ENCODE assay signal across 25 cellular contexts in genomic region chr10:97812696-97813095, GRCh38. TPM values are rescaled to one million over a fixed set of nuclear protein-coding genes. Genes with fewer than 3 reads are reported as not detected.
A peak's percentile ranks its signal among the peaks of the same experiment; 100 is the strongest.
DNase-seq lines count a peak whose midpoint lies in the region; ATAC-seq, FAIRE-seq and TF ChIP-seq lines count a peak whose summit lies in the region.
"Had no signal": no experiment of that assay in that cellular context is flagged by ENCODE, and none has a peak within 500 bp of the region (broad histone marks: within the 10 kb centered on the region; RNA-seq: fewer than 3 reads in every experiment).

No MANE protein-coding gene starts in this region.

- intact Hi-C loops in IMR-90 (cut with micrococcal nuclease) (no loop called here), K562 (cut with micrococcal nuclease) (no loop called here)

- POLR2A ChIA-PET in IMR-90 (lab: Charles Lee; ENCODE audit: unreplicated experiment) (interaction anchor here (0.7 kb wide), 1 partner anchor 12 kb away, joined by 8 read pairs; no protein-coding TSS in a partner anchor), K562 (lab: Yijun Ruan, JAX) (no interaction called here)

- H3K79me1 ChIP-seq in IMR-90 (ENCODE audit: low read depth in 1 of 2, low read length in 2 of 2), result no peaks in the 10 kb centered on the region

- no peak overlapping the region for H3K14ac ChIP-seq in IMR-90 (replicated peaks; ENCODE audit: low read depth, low read length)

- peak; percentile 21; the same call in 1 of the 2 replicates for ATAC-seq in IMR-90 (ENCODE audit: low read depth)
- no peak; the same call in 1 of the 3 replicates for ATAC-seq in K562
- ATAC-seq in GM18520 (IDR thresholded peaks at IDR 0.05; ENCODE audit: unreplicated experiment), result no peak
- ATAC-seq: Panc1 had no signal

- H3K36me3 ChIP-seq in IMR-90 (ENCODE audit: control insufficient read depth, insufficient read depth, low read length) (no peaks in the 10 kb centered on the region), K562 (ENCODE audit: control insufficient read depth, insufficient read depth, low read length) (no peaks in the 10 kb centered on the region)

- in situ Hi-C loops in Caki2 (cut with HindIII; ENCODE audit: low pct_unique_long_range_greater_than_20kb, low sequenced_read_pairs), result no loop called here
- in situ Hi-C loops in IMR-90 (cut with MboI; ENCODE audit: low sequenced_read_pairs), result no loop called here
- in situ Hi-C loops in K562 (cut with MboI), result no loop called here

- no peak overlapping the region for H3K4ac ChIP-seq in IMR-90 (ENCODE audit: low read depth, low read length)

- H3K23ac ChIP-seq in IMR-90 (ENCODE audit: low read depth, low read length), result no peak overlapping the region

- H2AK9ac ChIP-seq in IMR-90 (replicated peaks; ENCODE audit: low read depth, low read length, poor library complexity), result no peak overlapping the region

- no peak for TF ChIP-seq EP300 in K562 (IDR thresholded peaks at IDR 0.05; ENCODE audit: low read length)

- H3K4me3 ChIP-seq in IMR-90 (ENCODE audit: insufficient read depth, low read depth, low read length) (no peak overlapping the region), K562 (no peak overlapping the region)
- H3K4me3 ChIP-seq: GM23248 had no signal

- H4K20me1 ChIP-seq in IMR-90 (ENCODE audit: insufficient read depth, low read length), result no peaks in the 10 kb centered on the region
- no peaks in the 10 kb centered on the region for H4K20me1 ChIP-seq in K562 (replicated peaks; ENCODE audit: control insufficient read depth, insufficient read depth, low read length)

- no peak overlapping the region for H2BK20ac ChIP-seq in IMR-90 (ENCODE audit: low read depth, low read length)

- no peak overlapping the region for H4K8ac ChIP-seq in IMR-90 (ENCODE audit: low read depth in 2 of 2, low read length in 2 of 2)

- no peak overlapping the region for H2BK15ac ChIP-seq in IMR-90 (ENCODE audit: low read depth, low read length)

- TF ChIP-seq POLR2A in IMR-90 (IDR thresholded peaks at IDR 0.05; ENCODE audit: low read depth, low read length), result no peak
- TF ChIP-seq POLR2A in K562 (conservative IDR thresholded peaks at IDR 0.05), result no peak

- no peak overlapping the region for H2BK120ac ChIP-seq in IMR-90 (ENCODE audit: low read depth, low read length)

- no TSS peak for BruUV-seq in IMR-90 (replicated peaks; lab: Mats Ljungman, UMichigan)
- no TSS peak for BruUV-seq in K562 (replicated peaks; lab: Mats Ljungman, UMichigan)

- TF ChIP-seq CTCF in IMR-90 (conservative IDR thresholded peaks at IDR 0.05; ENCODE audit: low read depth, low read length) (no peak), K562 (IDR thresholded peaks at IDR 0.05 in 2 of 3, conservative IDR thresholded peaks at IDR 0.05 in 1 of 3; ENCODE audit: insufficient read depth in 2 of 3, low read depth in 1 of 3, low read length in 3 of 3) (no peak)

- H3K56ac ChIP-seq in IMR-90 (ENCODE audit: extremely low read depth, insufficient read depth, low read length), result no peak overlapping the region

- dilution Hi-C loops in IMR-90 (cut with HindIII; ENCODE audit: low sequenced_read_pairs, unreplicated experiment), result no loop called here

- no peaks in the 10 kb centered on the region for H3K9me1 ChIP-seq in IMR-90 (ENCODE audit: insufficient read depth, low read length)
- no peaks in the 10 kb centered on the region for H3K9me1 ChIP-seq in K562 (ENCODE audit: control insufficient read depth, insufficient read depth, low read length)

- no peak for FAIRE-seq in K562 (lab: Jason Lieb, UNC)
- FAIRE-seq: GM18507, HTR-8/SVneo had no signal

- WGBS in IMR-90 (ENCODE audit: extremely low coverage in 2 of 2, insufficient read length in 1 of 2), 2 experiments, result no CpG with 5 or more reads among the region's 8 CpGs
- 7% methylated on average over 8 of the region's 8 CpGs for WGBS in K562 (ENCODE audit: insufficient coverage, low coverage, missing lambda C conversion rate)

- no peak overlapping the region for H3K9ac ChIP-seq in IMR-90 (ENCODE audit: low read depth, low read length)
- H3K9ac ChIP-seq in K562 (ENCODE audit: insufficient read depth in 1 of 2, low read depth in 2 of 2, low read length in 2 of 2), result no peak overlapping the region
- H3K9ac ChIP-seq: GM23248, KMS-11 had no signal

- H4K91ac ChIP-seq in IMR-90 (ENCODE audit: insufficient read depth, low read depth, low read length), result no peak overlapping the region

- H2AK5ac ChIP-seq in IMR-90 (ENCODE audit: low read depth, low read length), result no peak overlapping the region

- peak; percentile 50 for DNase-seq in Caki2 (ENCODE audit: low read depth)
- peak; percentile 30 for DNase-seq in EH (ENCODE audit: low read depth)
- no peak for DNase-seq in IMR-90
- DNase-seq in K562 (ENCODE audit: extremely low read depth in 1 of 4, low spot score in 3 of 4), result no peak
- no peak for DNase-seq in SW480 (ENCODE audit: low spot score)
- no peak for DNase-seq in islet precursor cell
- DNase-seq: C1 segment of cervical spinal cord; Caco-2; CD4-positive, alpha-beta memory T cell; GM23248; HCEC 1CT; MM.1S; NCI-H2029; NCI-H446; NCI-H526 treated with DMSO at 0.1 percent for 48 hours; SHP77; T-helper 2 cell had no signal

- H3K27me3 ChIP-seq in IMR-90 (ENCODE audit: control insufficient read depth, insufficient read depth, low read length) (peaks cover 43% of the 10 kb centered on the region), K562 (ENCODE audit: control insufficient read depth in 2 of 2, insufficient read depth in 2 of 2, low read length in 2 of 2) (peaks cover 0 to 9% of the 10 kb centered on the region in 2 experiments; a peak in 2 of 5 replicates)

- H3K9me3 ChIP-seq in IMR-90 (ENCODE audit: control insufficient read depth, insufficient read depth, low read length) (no peaks in the 10 kb centered on the region), K562 (replicated peaks; ENCODE audit: control insufficient read depth, insufficient read depth, low read depth, low read length) (no peaks in the 10 kb centered on the region)
- H3K9me3 ChIP-seq: Caco-2 had no signal

- H3K4me2 ChIP-seq in IMR-90 (ENCODE audit: low read depth, low read length), result no peak overlapping the region
- peak overlapping the region; percentile 46 for H3K4me2 ChIP-seq in K562 (ENCODE audit: insufficient read depth, low read length)
- H3K4me2 ChIP-seq: KMS-11 had no signal

- no peak overlapping the region for H3K18ac ChIP-seq in IMR-90 (ENCODE audit: low read depth, low read length)

- H4K5ac ChIP-seq in IMR-90 (ENCODE audit: low read depth, low read length), result no peak overlapping the region

- H2BK5ac ChIP-seq in IMR-90 (ENCODE audit: low read depth, low read length, poor library complexity, severe bottlenecking), result no peak overlapping the region

- CTCF ChIA-PET in IMR-90 (lab: Yijun Ruan, JAX) (no interaction called here), K562 (lab: Yijun Ruan, JAX; ENCODE audit: low intra/inter-chr PET ratio) (interaction anchor here (0.7 kb wide), 1 partner anchor 18 kb away, joined by 4 read pairs; no protein-coding TSS in a partner anchor)

- no peaks in the 10 kb centered on the region for H3K79me2 ChIP-seq in K562 (ENCODE audit: control insufficient read depth, insufficient read depth, low read length)

- TF ChIP-seq RAD21 in IMR-90 (IDR thresholded peaks at IDR 0.05; ENCODE audit: low read length) (no peak), K562 (CRISPR knock-in tag; conservative IDR thresholded peaks at IDR 0.05 in 1 of 2, IDR thresholded peaks at IDR 0.05 in 1 of 2) (no peak)

- no peak overlapping the region for H2AFZ ChIP-seq in IMR-90 (replicated peaks; ENCODE audit: low read length, poor library complexity)
- no peak overlapping the region; the same call in 1 of the 2 replicates for H2AFZ ChIP-seq in K562 (ENCODE audit: low read depth, low read length)
- H2AFZ ChIP-seq: GM23248 had no signal

- H3K4me1 ChIP-seq in IMR-90 (ENCODE audit: control insufficient read depth, insufficient read depth, low read length), result no peaks in the 10 kb centered on the region; the same call in 1 of the 2 replicates
- H3K4me1 ChIP-seq in K562 (replicated peaks in 1 of 2; ENCODE audit: control insufficient read depth in 2 of 2, insufficient read depth in 2 of 2, low read length in 2 of 2), result peaks cover 4 to 21% of the 10 kb centered on the region in 2 experiments; a peak in 3 of 5 replicates

- no peak overlapping the region for H3K27ac ChIP-seq in IMR-90 (ENCODE audit: insufficient read depth, low read length)
- H3K27ac ChIP-seq in K562 (ENCODE audit: extremely low read depth, low read depth, low read length), result no peak overlapping the region
- H3K27ac ChIP-seq: GM23248, KMS-11, RWPE1 had no signal

RNA-seq across cellular contexts. Expression of gene GOLGA7B, which starts 36.9 kb away (rescaled TPM):
- 5.1 and 5.4 TPM in 2 replicates for total RNA-seq in Caki2 (2014; rRNA removed; shearing (Covaris generic); ENCODE audit: low replicate concordance)
- not detected in 2 replicates for total RNA-seq in IMR-90 (2012; rRNA removed)
- not detected in 2 replicates for polyA plus RNA-seq in IMR-90 (2012; rRNA removed)
- not detected in 2 replicates for polyA plus RNA-seq in IMR-90 (2012; cell fraction: cytosol; rRNA removed)
- polyA plus RNA-seq in IMR-90 (2012; cell fraction: nucleus; rRNA removed; ENCODE audit: low replicate concordance), result 0.01 and 0.02 TPM in 2 replicates
- 0.07 and 0.25 TPM in 2 replicates for total RNA-seq in K562 (2011; cell fraction: chromatin; rRNA removed; ENCODE audit: low replicate concordance)
- total RNA-seq in K562 (2011; cell fraction: nucleolus; rRNA removed), result under 0.01 TPM in 1 of 2 replicates, not detected in the other
- 0.07 TPM in 1 of 2 replicates, not detected in the other for total RNA-seq in K562 (2011; cell fraction: nucleoplasm; rRNA removed)
- total RNA-seq in K562 (2014; rRNA removed), result 0.04 TPM in 1 of 2 replicates, not detected in the other
- 0.04 and 0.06 TPM in 2 replicates for total RNA-seq in K562 (2014; rRNA removed; fragmentation: Illumina TruSeq; extraction: Trizol)
- 0.04 TPM in 1 of 2 replicates, not detected in the other for total RNA-seq in K562 (2015; rRNA removed; fragmentation: Illumina TruSeq; extraction: Trizol)
- 0.07 and 0.11 TPM in 2 replicates for total RNA-seq in K562 (2021)
- polyA plus RNA-seq in K562 (2011; rRNA removed), result 0.01 and 0.04 TPM in 2 replicates
- polyA plus RNA-seq in K562 (2011; cell fraction: cytosol; rRNA removed), result 0.01 and 0.04 TPM in 2 replicates
- 0.06 TPM in 2 replicates for polyA plus RNA-seq in K562 (2011; cell fraction: nucleus; rRNA removed)
- 0.07 and 0.12 TPM in 2 replicates for polyA plus RNA-seq in K562 (2012)
- polyA plus RNA-seq in K562 (2014; fragmentation: Illumina TruSeq; extraction: Trizol), result 0.03 and 0.06 TPM in 2 replicates
- polyA plus RNA-seq in K562 (2014; fragmentation: Nextera tagmentation; extraction: Ambion mirVana), result not detected
- polyA plus RNA-seq in K562 (2014; rRNA removed), result 0.01 and 0.03 TPM in 2 replicates
- polyA minus RNA-seq in K562 (2011; rRNA and poly(A)+ RNA removed), result 0.18 and 0.21 TPM in 2 replicates
- not detected in 2 replicates for polyA minus RNA-seq in K562 (2011; cell fraction: cytosol; rRNA and poly(A)+ RNA removed)
- polyA minus RNA-seq in K562 (2011; cell fraction: nucleus; rRNA and poly(A)+ RNA removed), result under 0.01 TPM in 1 of 2 replicates, not detected in the other
- total RNA-seq: G401, GM23248 had no signal
- polyA plus RNA-seq: GM23248 had no signal

RNA-seq across cellular contexts. Expression of gene SFRP5, which starts 40.9 kb away (rescaled TPM):
- total RNA-seq in Caki2 (2014; rRNA removed; shearing (Covaris generic); ENCODE audit: low replicate concordance), result not detected in 2 replicates
- total RNA-seq in IMR-90 (2012; rRNA removed) (not detected in 2 replicates), K562 (2014; rRNA removed) (0.08 TPM in 1 of 2 replicates, not detected in the other), K562 (2014; rRNA removed; fragmentation: Illumina TruSeq; extraction: Trizol) (0.07 TPM in 1 of 2 replicates, not detected in the other), K562 (2015; rRNA removed; fragmentation: Illumina TruSeq; extraction: Trizol) (0.11 TPM in 1 of 2 replicates, not detected in the other), K562 (2021) (0.29 and 0.40 TPM in 2 replicates)
- polyA plus RNA-seq in IMR-90 (2012; rRNA removed) (not detected in 2 replicates), K562 (2011; rRNA removed) (0.18 and 0.68 TPM in 2 replicates), K562 (2014; fragmentation: Illumina TruSeq; extraction: Trizol) (0.10 and 0.12 TPM in 2 replicates), K562 (2014; fragmentation: Nextera tagmentation; extraction: Ambion mirVana) (not detected), K562 (2014; rRNA removed) (0.16 and 0.18 TPM in 2 replicates)
- not detected in 2 replicates for polyA plus RNA-seq in IMR-90 (2012; cell fraction: cytosol; rRNA removed)
- not detected in 2 replicates for polyA plus RNA-seq in IMR-90 (2012; cell fraction: nucleus; rRNA removed; ENCODE audit: low replicate concordance)
- not detected in 2 replicates for total RNA-seq in K562 (2011; cell fraction: chromatin; rRNA removed; ENCODE audit: low replicate concordance)
- total RNA-seq in K562 (2011; cell fraction: nucleolus; rRNA removed), result 0.17 TPM in 1 of 2 replicates, not detected in the other
- total RNA-seq in K562 (2011; cell fraction: nucleoplasm; rRNA removed), result 0.37 and 0.46 TPM in 2 replicates
- polyA plus RNA-seq in K562 (2011; cell fraction: cytosol; rRNA removed), result 0.40 and 0.69 TPM in 2 replicates
- 0.11 and 0.24 TPM in 2 replicates for polyA plus RNA-seq in K562 (2011; cell fraction: nucleus; rRNA removed)
- 0.15 and 0.18 TPM in 2 replicates for polyA plus RNA-seq in K562 (2012)
- polyA minus RNA-seq in K562 (2011; rRNA and poly(A)+ RNA removed), result 0.27 TPM in 1 of 2 replicates, not detected in the other
- polyA minus RNA-seq in K562 (2011; cell fraction: cytosol; rRNA and poly(A)+ RNA removed), result 0.91 TPM in 1 of 2 replicates, not detected in the other
- polyA minus RNA-seq in K562 (2011; cell fraction: nucleus; rRNA and poly(A)+ RNA removed), result 0.22 and 0.27 TPM in 2 replicates
- total RNA-seq: A673; CD4-positive, alpha-beta memory T cell; G401; GM23248 had no signal
- polyA plus RNA-seq: CD4-positive, alpha-beta memory T cell; GM23248 had no signal

Comparison
In these comparisons a context has a peak if more than half of its experiments do, and no peak if none do; other contexts are left out.
1. DNase-seq: peak in Caki2 (single experiment) and EH (single experiment); none in IMR-90 (single experiment), K562 (0 of 4), SW480 (single experiment) and islet precursor cell (single experiment).